11 cellular contexts compared by ENCODE assay signal in genomic region chr12:65876898-65877721, GRCh38. TPM values are rescaled to one million over a fixed set of nuclear protein-coding genes. Genes with fewer than 3 reads are reported as not detected.
DNase-seq lines count a peak whose midpoint lies in the region; ATAC-seq, FAIRE-seq and TF ChIP-seq lines count a peak whose summit lies in the region.
"Had no signal": no experiment of that assay in that cellular context is flagged by ENCODE, and none has a peak within 500 bp of the region (broad histone marks: within the 10 kb centered on the region; RNA-seq: fewer than 3 reads in every experiment).

No MANE protein-coding gene starts in this region.

- H3K9me3 Mint-ChIP-seq in natural killer cell treated with Interleukin-12 subunit alpha and Interleukin-12 subunit beta and Interleukin-15 and Interleukin-18, amount 100 ng/mL, for 72 hours, result no peaks in the 10 kb centered on the region
- H3K9me3 Mint-ChIP-seq: activated T-cell treated with anti-CD3 and anti-CD28 coated beads, Interleukin-2, amount 50 U/mL, for 24 hours had no signal

- no peak overlapping the region for H3K4me2 ChIP-seq in K562 (ENCODE audit: insufficient read depth, low read length)

- H3K4me3 ChIP-seq in HUES48 (ENCODE audit: low read depth, low read length) (no peak overlapping the region), K562 (no peak overlapping the region)
- H3K4me3 ChIP-seq: sigmoid colon had no signal

- no TSS peak for BruUV-seq in K562 (replicated peaks; lab: Mats Ljungman, UMichigan)

- H3K4me1 Mint-ChIP-seq in natural killer cell treated with Interleukin-12 subunit alpha and Interleukin-12 subunit beta and Interleukin-15 and Interleukin-18, amount 100 ng/mL, for 72 hours (ENCODE audit: low read depth in 2 of 2), result peaks cover 0 to 14% of the 10 kb centered on the region in 2 donors

- H3K4me1 ChIP-seq in HUES48 (ENCODE audit: control insufficient read depth, insufficient read depth, low read length) (peaks cover 45% of the 10 kb centered on the region), K562 (replicated peaks in 1 of 2; ENCODE audit: control insufficient read depth in 2 of 2, insufficient read depth in 2 of 2, low read length in 2 of 2) (no peaks in the 10 kb centered on the region)

- H3K9me1 ChIP-seq in K562 (ENCODE audit: control insufficient read depth, insufficient read depth, low read length), result no peaks in the 10 kb centered on the region

- H3K4me3 Mint-ChIP-seq in natural killer cell treated with Interleukin-12 subunit alpha and Interleukin-12 subunit beta and Interleukin-15 and Interleukin-18, amount 100 ng/mL, for 72 hours, result no peak overlapping the region
- H3K4me3 Mint-ChIP-seq: activated T-cell treated with anti-CD3 and anti-CD28 coated beads, Interleukin-2, amount 50 U/mL, for 24 hours had no signal

- no peak for TF ChIP-seq RAD21 in K562 (CRISPR knock-in tag; conservative IDR thresholded peaks at IDR 0.05 in 1 of 2, IDR thresholded peaks at IDR 0.05 in 1 of 2)

- ATAC-seq in K562, result no peak
- ATAC-seq in natural killer cell treated with Interleukin-12 subunit alpha and Interleukin-12 subunit beta and Interleukin-15 and Interleukin-18, amount 100 ng/mL, for 72 hours, result no peak

- FAIRE-seq in K562 (lab: Jason Lieb, UNC), result no peak

- DNase-seq in K562 (ENCODE audit: extremely low read depth in 1 of 4, low spot score in 3 of 4), result no peak
- DNase-seq in iPS-NIHi7 (ENCODE audit: extremely low spot score), result peak; percentile 50
- peak; percentile 83 for DNase-seq in smooth muscle cell of the brain vasculature (ENCODE audit: low read depth, low spot score)
- no peak for DNase-seq in natural killer cell treated with Interleukin-12 subunit alpha and Interleukin-12 subunit beta and Interleukin-15 and Interleukin-18, amount 100 ng/mL, for 72 hours (ENCODE audit: low spot score)
- DNase-seq in NCI-H2081 treated with DMSO at 0.1 percent for 48 hours (lab: John Stamatoyannopoulos, UW), result no peak
- no peak for DNase-seq in NCI-H446 treated with DMSO at 0.1 percent for 48 hours (lab: John Stamatoyannopoulos, UW)
- DNase-seq: activated T-cell treated with anti-CD3 and anti-CD28 coated beads, Interleukin-2, amount 50 U/mL, for 24 hours; DMS153; NCI-H2081; sigmoid colon had no signal

- in situ Hi-C loops in K562 (cut with MboI), result no loop called here

- intact Hi-C loops in K562 (cut with micrococcal nuclease), result no loop called here

- H3K9me3 ChIP-seq in HUES48 (ENCODE audit: control insufficient read depth, insufficient read depth, low read length) (no peaks in the 10 kb centered on the region), K562 (replicated peaks; ENCODE audit: control insufficient read depth, insufficient read depth, low read depth, low read length) (no peaks in the 10 kb centered on the region)
- H3K9me3 ChIP-seq: sigmoid colon had no signal

- CTCF ChIA-PET in K562 (lab: Yijun Ruan, JAX; ENCODE audit: low intra/inter-chr PET ratio), result no interaction called here

- H3K36me3 ChIP-seq in HUES48 (ENCODE audit: control insufficient read depth, insufficient read depth, low read length) (no peaks in the 10 kb centered on the region), K562 (ENCODE audit: control insufficient read depth, insufficient read depth, low read length) (no peaks in the 10 kb centered on the region)
- H3K36me3 ChIP-seq: sigmoid colon had no signal

- H3K27me3 ChIP-seq in HUES48 (ENCODE audit: control insufficient read depth, insufficient read depth, low read length) (no peaks in the 10 kb centered on the region), K562 (ENCODE audit: control insufficient read depth in 2 of 2, insufficient read depth in 2 of 2, low read length in 2 of 2) (peaks cover 0 to 6% of the 10 kb centered on the region in 2 experiments; a peak in 3 of 5 replicates)
- H3K27me3 ChIP-seq: sigmoid colon had no signal

- TF ChIP-seq CTCF in K562 (IDR thresholded peaks at IDR 0.05 in 2 of 3, conservative IDR thresholded peaks at IDR 0.05 in 1 of 3; ENCODE audit: insufficient read depth in 2 of 3, low read depth in 1 of 3, low read length in 3 of 3), result no peak

- no peaks in the 10 kb centered on the region for H3K79me2 ChIP-seq in K562 (ENCODE audit: control insufficient read depth, insufficient read depth, low read length)

- H3K27ac Mint-ChIP-seq in natural killer cell treated with Interleukin-12 subunit alpha and Interleukin-12 subunit beta and Interleukin-15 and Interleukin-18, amount 100 ng/mL, for 72 hours, result no peak overlapping the region
- H3K27ac Mint-ChIP-seq: activated T-cell treated with anti-CD3 and anti-CD28 coated beads, Interleukin-2, amount 50 U/mL, for 24 hours had no signal

- H4K20me1 ChIP-seq in K562 (replicated peaks; ENCODE audit: control insufficient read depth, insufficient read depth, low read length), result no peaks in the 10 kb centered on the region

- H3K9ac ChIP-seq in HUES48 (ENCODE audit: low read depth, low read length) (no peak overlapping the region), K562 (ENCODE audit: insufficient read depth in 1 of 2, low read depth in 2 of 2, low read length in 2 of 2) (no peak overlapping the region)

- no peak for TF ChIP-seq POLR2A in K562 (conservative IDR thresholded peaks at IDR 0.05)

- WGBS in K562 (ENCODE audit: insufficient coverage, low coverage, missing lambda C conversion rate), result 0% methylated on average over 7 of the region's 7 CpGs

- POLR2A ChIA-PET in K562 (lab: Yijun Ruan, JAX), result no interaction called here

- peaks cover 15 to 29% of the 10 kb centered on the region in 2 donors for H3K27me3 Mint-ChIP-seq in natural killer cell treated with Interleukin-12 subunit alpha and Interleukin-12 subunit beta and Interleukin-15 and Interleukin-18, amount 100 ng/mL, for 72 hours

- H3K27ac ChIP-seq in HUES48 (ENCODE audit: low read depth, low read length) (peak overlapping the region; percentile 77), K562 (ENCODE audit: extremely low read depth, low read depth, low read length) (no peak overlapping the region)
- H3K27ac ChIP-seq: sigmoid colon had no signal

- H3K36me3 Mint-ChIP-seq in natural killer cell treated with Interleukin-12 subunit alpha and Interleukin-12 subunit beta and Interleukin-15 and Interleukin-18, amount 100 ng/mL, for 72 hours, result no peaks in the 10 kb centered on the region

- no peak for TF ChIP-seq EP300 in K562 (IDR thresholded peaks at IDR 0.05; ENCODE audit: low read length)

- H2AFZ ChIP-seq in K562 (ENCODE audit: low read depth, low read length), result no peak overlapping the region

TF ChIP-seq in K562, 482 proteins besides CTCF, POLR2A, EP300 and RAD21:
- TF ChIP-seq MEIS2 (IDR thresholded peaks at IDR 0.05; ENCODE audit: partially characterized antibody) (peak; percentile 45), PBX2 (CRISPR knock-in tag; IDR thresholded peaks at IDR 0.05; ENCODE audit: low read depth) (no peak), PBX2 (tag; conservative IDR thresholded peaks at IDR 0.05; ENCODE audit: low read depth) (peak; percentile 48), GTF2E2 (tag; IDR thresholded peaks at IDR 0.05) (no peak)
TF ChIP-seq in K562: peak in this region for 2.

RNA-seq across cellular contexts. Expression of gene HMGA2, which starts 52.8 kb away (rescaled TPM):
- total RNA-seq in K562 (2011; cell fraction: chromatin; rRNA removed; ENCODE audit: low replicate concordance), result not detected in 2 replicates
- not detected in 2 replicates for total RNA-seq in K562 (2011; cell fraction: nucleolus; rRNA removed)
- total RNA-seq in K562 (2011; cell fraction: nucleoplasm; rRNA removed), result not detected in 2 replicates
- total RNA-seq in K562 (2014; rRNA removed) (not detected in 2 replicates), K562 (2014; rRNA removed; fragmentation: Illumina TruSeq; extraction: Trizol) (not detected in 2 replicates), K562 (2015; rRNA removed; fragmentation: Illumina TruSeq; extraction: Trizol) (0.04 TPM in 1 of 2 replicates, not detected in the other), K562 (2021) (0.13 and 0.29 TPM in 2 replicates)
- polyA plus RNA-seq in K562 (2011; rRNA removed) (0.01 and 0.82 TPM in 2 replicates), K562 (2014; fragmentation: Illumina TruSeq; extraction: Trizol) (not detected in 2 replicates), K562 (2014; fragmentation: Nextera tagmentation; extraction: Ambion mirVana) (under 1 TPM in 1 of 2 experiments, not detected in 1; 0.01 TPM), K562 (2014; rRNA removed) (not detected in 2 replicates)
- polyA plus RNA-seq in K562 (2011; cell fraction: cytosol; rRNA removed), result 0.01 and 0.30 TPM in 2 replicates
- 0.91 TPM in 1 of 2 replicates, not detected in the other for polyA plus RNA-seq in K562 (2011; cell fraction: nucleus; rRNA removed)
- polyA plus RNA-seq in K562 (2012), result 0.03 and 0.11 TPM in 2 replicates
- 0.60 TPM in 1 of 2 replicates, not detected in the other for polyA minus RNA-seq in K562 (2011; rRNA and poly(A)+ RNA removed)
- 0.38 and 0.64 TPM in 2 replicates for polyA minus RNA-seq in K562 (2011; cell fraction: cytosol; rRNA and poly(A)+ RNA removed)
- 0.54 TPM in 1 of 2 replicates, not detected in the other for polyA minus RNA-seq in K562 (2011; cell fraction: nucleus; rRNA and poly(A)+ RNA removed)
- total RNA-seq in natural killer cell treated with Interleukin-12 subunit alpha and Interleukin-12 subunit beta and Interleukin-15 and Interleukin-18, amount 100 ng/mL, for 72 hours, result not detected

Comparison
In these comparisons a context has a peak if more than half of its experiments do, and no peak if none do; other contexts are left out.
1. DNase-seq: peak in iPS-NIHi7 (single experiment) and smooth muscle cell of the brain vasculature (single experiment); none in K562 (0 of 4), natural killer cell treated with Interleukin-12 subunit alpha and Interleukin-12 subunit beta and Interleukin-15 and Interleukin-18, amount 100 ng/mL, for 72 hours (single experiment), NCI-H2081 treated with DMSO at 0.1 percent for 48 hours (single experiment) and NCI-H446 treated with DMSO at 0.1 percent for 48 hours (single experiment).